In the genomic region with DNA sequence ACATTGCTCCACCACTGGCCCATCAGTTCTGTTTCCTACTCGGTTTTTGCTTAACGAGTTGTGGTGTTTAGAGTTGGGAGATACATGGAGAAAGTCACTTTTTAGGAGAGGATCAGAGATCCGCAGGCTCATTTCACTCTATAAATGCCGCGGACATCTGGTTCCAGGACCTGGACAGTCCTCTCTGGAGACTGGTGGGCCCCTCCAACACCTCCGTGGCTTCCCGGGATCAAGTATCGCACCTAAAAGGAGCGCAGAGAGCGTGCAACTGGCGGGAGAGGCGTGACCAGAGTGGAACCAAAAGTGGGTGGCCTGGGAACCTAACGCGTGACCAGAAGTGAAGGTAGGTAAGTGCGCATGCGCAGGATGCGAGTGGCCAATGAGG, we compare ENCODE assay signal across 1 cellular context.
TF ChIP-seq lines count a peak whose summit lies in the region.

No MANE protein-coding gene starts in this region.

TF ChIP-seq in HCT116, 20 proteins besides CTCF, POLR2A, EP300 and RAD21:
- TF ChIP-seq SRF (IDR thresholded peaks at IDR 0.05; ENCODE audit: low read depth), result no peak
- TF ChIP-seq, protein P1, sequence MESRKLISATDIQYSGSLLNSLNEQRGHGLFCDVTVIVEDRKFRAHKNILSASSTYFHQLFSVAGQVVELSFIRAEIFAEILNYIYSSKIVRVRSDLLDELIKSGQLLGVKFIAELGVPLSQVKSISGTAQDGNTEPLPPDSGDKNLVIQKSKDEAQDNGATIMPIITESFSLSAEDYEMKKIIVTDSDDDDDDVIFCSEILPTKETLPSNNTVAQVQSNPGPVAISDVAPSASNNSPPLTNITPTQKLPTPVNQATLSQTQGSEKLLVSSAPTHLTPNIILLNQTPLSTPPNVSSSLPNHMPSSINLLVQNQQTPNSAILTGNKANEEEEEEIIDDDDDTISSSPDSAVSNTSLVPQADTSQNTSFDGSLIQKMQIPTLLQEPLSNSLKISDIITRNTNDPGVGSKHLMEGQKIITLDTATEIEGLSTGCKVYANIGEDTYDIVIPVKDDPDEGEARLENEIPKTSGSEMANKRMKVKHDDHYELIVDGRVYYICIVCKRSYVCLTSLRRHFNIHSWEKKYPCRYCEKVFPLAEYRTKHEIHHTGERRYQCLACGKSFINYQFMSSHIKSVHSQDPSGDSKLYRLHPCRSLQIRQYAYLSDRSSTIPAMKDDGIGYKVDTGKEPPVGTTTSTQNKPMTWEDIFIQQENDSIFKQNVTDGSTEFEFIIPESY (IDR thresholded peaks at IDR 0.05; ENCODE audit: extremely low read depth, insufficient replicate concordance, low read length), result no peak
